8 cellular contexts compared by ENCODE assay signal in genomic region chr12:47032644-47033043, GRCh38. TPM values are rescaled to one million over a fixed set of nuclear protein-coding genes. Genes with fewer than 3 reads are reported as not detected.
DNase-seq lines count a peak whose midpoint lies in the region; ATAC-seq and TF ChIP-seq lines count a peak whose summit lies in the region.

No MANE protein-coding gene starts in this region.

- peaks cover 43% of the 10 kb centered on the region for H3K4me1 Mint-ChIP-seq in activated T-cell treated with anti-CD3 and anti-CD28 coated beads, Interleukin-2, amount 50 U/mL, for 72 hours (ENCODE audit: low read depth)

- peak overlapping the region; percentile 36 for H3K27ac Mint-ChIP-seq in activated T-cell treated with anti-CD3 and anti-CD28 coated beads, Interleukin-2, amount 50 U/mL, for 72 hours

- ATAC-seq in activated T-cell treated with anti-CD3 and anti-CD28 coated beads, Interleukin-2, amount 50 U/mL, for 72 hours (replicated peaks in 1 of 2) = peak; percentile 68 to 74

- peak; percentile 76 for TF ChIP-seq CTCF in VCaP (conservative IDR thresholded peaks at IDR 0.05)

- DNase-seq in activated T-cell treated with anti-CD3 and anti-CD28 coated beads, Interleukin-2, amount 50 U/mL, for 72 hours = peak in 1 of 2 donors; percentile 15
- DNase-seq in activated T-cell treated with anti-CD3 and anti-CD28 coated beads for 4 hours (no peak), MV-4-11 (lab: John Stamatoyannopoulos, UW) (peak; percentile 26), globus pallidus (ENCODE audit: low spot score) (peak; percentile 30), putamen (ENCODE audit: low spot score) (peak; percentile 23), OCI-M2 (lab: John Stamatoyannopoulos, UW; ENCODE audit: unreplicated experiment) (no peak), NCI-H446 treated with DMSO at 0.1 percent for 48 hours (lab: John Stamatoyannopoulos, UW) (no peak)

- no peaks in the 10 kb centered on the region for H3K9me3 Mint-ChIP-seq in activated T-cell treated with anti-CD3 and anti-CD28 coated beads, Interleukin-2, amount 50 U/mL, for 72 hours

- peak overlapping the region in 1 of 2 donors; percentile 3 for H3K4me3 Mint-ChIP-seq in activated T-cell treated with anti-CD3 and anti-CD28 coated beads, Interleukin-2, amount 50 U/mL, for 72 hours

- H3K36me3 Mint-ChIP-seq in activated T-cell treated with anti-CD3 and anti-CD28 coated beads, Interleukin-2, amount 50 U/mL, for 72 hours (ENCODE audit: insufficient read depth in 2 of 2) = no peaks in the 10 kb centered on the region

- H3K27ac ChIP-seq in VCaP = peak overlapping the region; percentile 91

- no peaks in the 10 kb centered on the region for H3K27me3 Mint-ChIP-seq in activated T-cell treated with anti-CD3 and anti-CD28 coated beads, Interleukin-2, amount 50 U/mL, for 72 hours (ENCODE audit: low read depth)

RNA-seq across cellular contexts. Expression of gene PCED1B, which starts 46.8 kb away (rescaled TPM):
- 10 to 100 TPM; 73.6 to 91.8 TPM for total RNA-seq in activated T-cell treated with anti-CD3 and anti-CD28 coated beads, Interleukin-2, amount 50 U/mL, for 72 hours

RNA-seq across cellular contexts. Expression of gene AMIGO2, which starts 47.1 kb away (rescaled TPM):
- 10 to 100 TPM; 15.1 to 18.2 TPM for total RNA-seq in activated T-cell treated with anti-CD3 and anti-CD28 coated beads, Interleukin-2, amount 50 U/mL, for 72 hours

Comparison
In these comparisons a context has a peak if more than half of its experiments do, and no peak if none do; other contexts are left out.
1. DNase-seq: peak in MV-4-11 (single experiment), globus pallidus (single experiment) and putamen (single experiment); none in activated T-cell treated with anti-CD3 and anti-CD28 coated beads for 4 hours (single experiment), OCI-M2 (single experiment) and NCI-H446 treated with DMSO at 0.1 percent for 48 hours (single experiment).